19 cellular contexts compared by ENCODE assay signal in the genomic region with DNA sequence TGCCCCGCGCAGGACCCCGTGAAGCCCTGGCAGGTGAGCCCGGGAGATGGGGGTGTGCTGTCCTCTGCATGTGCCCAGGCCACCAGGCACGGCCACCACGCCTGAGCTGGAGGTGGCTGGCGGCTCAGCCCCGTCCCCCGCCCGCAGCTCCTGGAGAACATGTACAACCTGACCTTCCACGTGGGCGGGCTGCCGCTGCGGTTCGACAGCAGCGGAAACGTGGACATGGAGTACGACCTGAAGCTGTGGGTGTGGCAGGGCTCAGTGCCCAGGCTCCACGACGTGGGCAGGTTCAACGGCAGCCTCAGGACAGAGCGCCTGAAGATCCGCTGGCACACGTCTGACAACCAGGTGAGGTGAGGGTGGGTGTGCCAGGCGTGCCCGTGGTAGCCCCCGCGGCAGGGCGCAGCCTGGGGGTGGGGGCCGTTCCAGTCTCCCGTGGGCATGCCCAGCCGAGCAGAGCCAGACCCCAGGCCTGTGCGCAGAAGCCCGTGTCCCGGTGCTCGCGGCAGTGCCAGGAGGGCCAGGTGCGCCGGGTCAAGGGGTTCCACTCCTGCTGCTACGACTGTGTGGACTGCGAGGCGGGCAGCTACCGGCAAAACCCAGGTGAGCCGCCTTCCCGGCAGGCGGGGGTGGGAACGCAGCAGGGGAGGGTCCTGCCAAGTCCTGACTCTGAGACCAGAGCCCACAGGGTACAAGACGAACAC. TPM values are rescaled to one million over a fixed set of nuclear protein-coding genes. Genes with fewer than 3 reads are reported as not detected.
DNase-seq lines count a peak whose midpoint lies in the region; ATAC-seq lines count a peak whose summit lies in the region.
"Had no signal": no experiment of that assay in that cellular context is flagged by ENCODE, and none has a peak within 500 bp of the region (broad histone marks: within the 10 kb centered on the region; RNA-seq: fewer than 3 reads in every experiment).

No MANE protein-coding gene starts in this region.

- peak; percentile 72 for DNase-seq in DMS 273 (lab: John Stamatoyannopoulos, UW; ENCODE audit: unreplicated experiment)
- no peak for DNase-seq in DMS 273 treated with DMSO at 0.1 percent for 48 hours (lab: John Stamatoyannopoulos, UW)
- DNase-seq in sciatic nerve (ENCODE audit: low spot score) = no peak
- DNase-seq in kidney glomerular epithelial cell (lab: John Stamatoyannopoulos, UW) = no peak
- DNase-seq in germinal center (ENCODE audit: low spot score) = no peak
- DNase-seq: 8988T; activated CD4-positive, CD25-positive, alpha-beta regulatory T cell treated with anti-CD3 and anti-CD28 coated beads, Interleukin-2, amount 50 U/mL, for 72 hours; activated CD8-positive, alpha-beta memory T cell treated with anti-CD3 and anti-CD28 coated beads, Interleukin-2, amount 50 U/mL, for 48 hours; activated naive CD4-positive, alpha-beta T cell treated with Interleukin-2 at 50 U/mL for 16 hours; dermis blood vessel endothelial cell; HCEC 1CT; mesendoderm; NCI-H1694; sigmoid colon; stimulated activated CD4-positive, alpha-beta T cell treated with anti-CD3 and anti-CD28 coated beads, Interleukin-4, amount 100 ng/mL, for 24 hours; T-helper 2 cell had no signal

- ATAC-seq in sciatic nerve = peak; percentile 3

- no peaks in the 10 kb centered on the region for H3K27me3 ChIP-seq in esophagus (ENCODE audit: control insufficient read depth in 1 of 2, insufficient read depth in 2 of 2, low read length in 2 of 2)
- H3K27me3 ChIP-seq: sigmoid colon had no signal

- H3K36me3 ChIP-seq in esophagus (ENCODE audit: control insufficient read depth in 2 of 2, insufficient read depth in 2 of 2, low read length in 1 of 2) = peaks cover 0 to 50% of the 10 kb centered on the region in 2 donors

- peak overlapping the region in 1 of 2 donors; percentile 23 for H3K4me3 ChIP-seq in esophagus (ENCODE audit: low read depth in 1 of 2, low read length in 2 of 2)
- H3K4me3 ChIP-seq: sigmoid colon had no signal

- 49 to 60% methylated on average over 48 of the region's 48 CpGs for WGBS in esophagus, 2 donors

- intact Hi-C loops in sciatic nerve (cut with DNase I) = no loop called here

- H3K27ac ChIP-seq in esophagus (ENCODE audit: low read depth in 2 of 2, low read length in 1 of 2) = peak overlapping the region; percentile 24 to 57
- H3K27ac ChIP-seq: C4-2B, HL-60, sigmoid colon had no signal

- H3K9me3 ChIP-seq in esophagus (ENCODE audit: control insufficient read depth in 2 of 2, insufficient read depth in 1 of 2, low read depth in 1 of 2, low read length in 1 of 2) = peaks cover 0 to 5% of the 10 kb centered on the region in 2 donors
- H3K9me3 ChIP-seq: sigmoid colon had no signal

- peaks cover 0 to 59% of the 10 kb centered on the region in 2 donors for H3K4me1 ChIP-seq in esophagus (ENCODE audit: control insufficient read depth in 2 of 2, insufficient read depth in 2 of 2, low read length in 1 of 2)

RNA-seq across cellular contexts. Expression of a gene that starts 1.8 kb away (rescaled TPM):
- 1 to 10 TPM in 1 of 2 donors, under 1 TPM in 1; 0.28 to 1.9 TPM for polyA plus RNA-seq in esophagus
- 0.49 TPM for total RNA-seq in sciatic nerve
- total RNA-seq: sigmoid colon had no signal

RNA-seq across cellular contexts. Expression of a gene that starts 8.3 kb away (rescaled TPM):
- 10 to 100 TPM; 38.3 to 73.1 TPM for polyA plus RNA-seq in esophagus
- 15.7 TPM for total RNA-seq in sciatic nerve

RNA-seq across cellular contexts. Expression of a gene that starts 8.5 kb away (rescaled TPM):
- polyA plus RNA-seq in esophagus = 100 to 1,000 TPM in 1 of 2 donors, 10 to 100 TPM in 1; 74.1 to 127 TPM
- total RNA-seq in sciatic nerve = 111 TPM

RNA-seq across cellular contexts. Expression of a gene that starts 16.3 kb away (rescaled TPM):
- 100 to 1,000 TPM in 1 of 2 donors, 10 to 100 TPM in 1; 57.5 to 107 TPM for polyA plus RNA-seq in esophagus
- 91.4 TPM for total RNA-seq in sciatic nerve

RNA-seq across cellular contexts. Expression of a gene that starts 24.5 kb away (rescaled TPM):
- 10 to 100 TPM; 24.4 to 24.8 TPM for polyA plus RNA-seq in esophagus
- total RNA-seq in sciatic nerve = 11.3 TPM
